In genomic region chr3:177524742-177525141, GRCh38 we compare ENCODE assay signal across 20 cellular contexts.
"Had no signal": no experiment of that assay in that cellular context is flagged by ENCODE, and none has a peak within 500 bp of the region (broad histone marks: within the 10 kb centered on the region; RNA-seq: fewer than 3 reads in every experiment).

No MANE protein-coding gene starts in this region.

- H3K27ac ChIP-seq: dorsolateral prefrontal cortex, neutrophil, spleen, testis, tibial nerve had no signal

- H3K4me3 ChIP-seq: dorsolateral prefrontal cortex, esophagus muscularis mucosa, gastrocnemius medialis, lung, spleen, testis, tibial nerve had no signal

- H3K4me1 ChIP-seq: testis had no signal

- H3K27me3 ChIP-seq: dorsolateral prefrontal cortex, esophagus muscularis mucosa, gastrocnemius medialis, neutrophil, spleen, testis, tibial nerve had no signal

- H3K9me3 ChIP-seq: esophagus muscularis mucosa, gastrocnemius medialis, neutrophil, testis, tibial nerve had no signal

- H3K36me3 ChIP-seq: esophagus muscularis mucosa, gastrocnemius medialis, neutrophil, spleen, tibial nerve had no signal

- ATAC-seq: left ventricle myocardium superior; naive thymus-derived CD8-positive, alpha-beta T cell; right cardiac atrium; stimulated activated memory B cell treated with anti-CD40 and anti-IgM and Interleukin-4, amounts not matched to agents 10 μg/mL and 1 μg/mL and 100 μg/mL, for 72 hours; stimulated activated naive CD8-positive, alpha-beta T cell treated with anti-CD3 and anti-CD28 coated beads, Interleukin-15, amount 100 ng/mL, for 72 hours had no signal

- DNase-seq: cortex of kidney; dorsolateral prefrontal cortex; effector CD8-positive, alpha-beta T cell; gastrocnemius medialis; left colon; left ventricle myocardium superior; mesendoderm; naive thymus-derived CD8-positive, alpha-beta T cell; right cardiac atrium; spleen; stimulated activated CD4-positive, alpha-beta T cell treated with anti-CD3 and anti-CD28 coated beads, Interleukin-15, amount 100 ng/mL, for 24 hours; stimulated activated CD4-positive, alpha-beta T cell treated with anti-CD3 and anti-CD28 coated beads, Interleukin-1b, Interleukin-23, amount 100 ng/mL, for 48 hours; stimulated activated CD4-positive, alpha-beta T cell treated with anti-CD3 and anti-CD28 coated beads, Interleukin-4, amount 100 ng/mL, for 24 hours; stimulated activated naive CD8-positive, alpha-beta T cell treated with anti-CD3 and anti-CD28 coated beads, Interleukin-15, amount 100 ng/mL, for 72 hours; testis had no signal
